ENCODE assay signal across 21 cellular contexts in genomic region chr14:102581193-102581592, GRCh38.
"Had no signal": no experiment of that assay in that cellular context is flagged by ENCODE, and none has a peak within 500 bp of the region (broad histone marks: within the 10 kb centered on the region; RNA-seq: fewer than 3 reads in every experiment).

No MANE protein-coding gene starts in this region.

- H3K27ac ChIP-seq: HL-60 had no signal

- FAIRE-seq: HTR-8/SVneo had no signal

- DNase-seq: KBM-7, MV-4-11, NCI-H1048, NCI-H1105, NCI-H1417 treated with DMSO at 0.1 percent for 48 hours, NCI-H187, NCI-H2029, NCI-H2081 treated with DMSO at 0.1 percent for 48 hours, NCI-H2171, NCI-H226, NCI-H446, NCI-H510A, NCI-H524 treated with DMSO at 0.1 percent for 48 hours, NCI-H69, NCI-H774, SHP77 treated with DMSO at 0.1 percent for 48 hours had no signal

- H3K36me3 ChIP-seq: SJCRH30 had no signal

- H3K9me3 ChIP-seq: SJCRH30 had no signal

- ATAC-seq: Panc1, Right ventricle myocardium inferior had no signal

- H3K4me3 ChIP-seq: SJCRH30 had no signal

- H3K27me3 ChIP-seq: SJCRH30 had no signal
